21 cellular contexts compared by ENCODE assay signal in genomic region chr2:69203166-69203985, GRCh38.
DNase-seq lines count a peak whose midpoint lies in the region; ATAC-seq and TF ChIP-seq lines count a peak whose summit lies in the region.
"Had no signal": no experiment of that assay in that cellular context is flagged by ENCODE, and none has a peak within 500 bp of the region (broad histone marks: within the 10 kb centered on the region; RNA-seq: fewer than 3 reads in every experiment).

No MANE protein-coding gene starts in this region.

- in situ Hi-C loops in ACHN (cut with HindIII; ENCODE audit: low pct_ligation_motif_present, low pct_unique_long_range_greater_than_20kb, low sequenced_read_pairs), result no loop called here

- H3K4me2 ChIP-seq in hepatocyte, result no peak overlapping the region

- H4K20me1 ChIP-seq in hepatocyte (ENCODE audit: insufficient read depth, poor library complexity, severe bottlenecking), result no peaks in the 10 kb centered on the region

- H3K79me2 ChIP-seq in hepatocyte, result no peaks in the 10 kb centered on the region

- H3K4me1 ChIP-seq in SJCRH30, result peaks cover 36% of the 10 kb centered on the region
- peaks cover 0 to 43% (median 5%) of the 10 kb centered on the region in 12 donors for H3K4me1 ChIP-seq in heart left ventricle
- H3K4me1 ChIP-seq in sigmoid colon, result peaks cover 0 to 32% (median 14%) of the 10 kb centered on the region in 4 donors
- H3K4me1 ChIP-seq in hepatocyte (ENCODE audit: insufficient read depth), result peaks cover 13% of the 10 kb centered on the region

- ATAC-seq in heart left ventricle, result peak in 3 of 4 donors; percentile 33 to 70 (median 54)
- no peak for ATAC-seq in GM18873 (IDR thresholded peaks at IDR 0.05; ENCODE audit: low FRiP score, unreplicated experiment)
- ATAC-seq: activated CD8-positive, alpha-beta memory T cell treated with anti-CD3 and anti-CD28 coated beads, Interleukin-2, amount 10 ng/mL, durations not matched to agents 7 days and 5 days; naive thymus-derived CD4-positive, alpha-beta T cell; upper lobe of right lung had no signal

- 69 to 78% (median 74%) methylated on average over 4 of the region's 4 CpGs for WGBS in heart left ventricle, 4 donors
- WGBS in sigmoid colon, 2 donors, result 72% methylated on average over 4 of the region's 4 CpGs
- 90% methylated on average over 4 of the region's 4 CpGs for WGBS in hepatocyte (ENCODE audit: low lambda C conversion rate, missing lambda C conversion rate)

- intact Hi-C loops in heart left ventricle (cut with DNase I), result no loop called here
- intact Hi-C loops in sigmoid colon (cut with DNase I), result no loop called here

- H3K9me2 ChIP-seq in hepatocyte (replicated peaks; ENCODE audit: insufficient read depth), result no peaks in the 10 kb centered on the region

- H3K4me3 ChIP-seq in SJCRH30 (no peak overlapping the region), heart left ventricle (no peak overlapping the region), sigmoid colon (no peak overlapping the region), hepatocyte (no peak overlapping the region)
- H3K4me3 ChIP-seq: upper lobe of right lung had no signal

- no peak for TF ChIP-seq CTCF in heart left ventricle (IDR thresholded peaks at IDR 0.05)
- TF ChIP-seq CTCF in sigmoid colon (IDR thresholded peaks at IDR 0.05), result no peak
- no peak for TF ChIP-seq CTCF in hepatocyte (IDR thresholded peaks at IDR 0.05; ENCODE audit: poor library complexity)

- H3K9me3 ChIP-seq in SJCRH30 (replicated peaks) (no peaks in the 10 kb centered on the region), heart left ventricle (peaks cover 0 to 8% (median 0%) of the 10 kb centered on the region in 12 donors), sigmoid colon (no peaks in the 10 kb centered on the region), hepatocyte (ENCODE audit: low read depth) (no peaks in the 10 kb centered on the region)
- H3K9me3 ChIP-seq: upper lobe of right lung had no signal

- H3K27me3 ChIP-seq in SJCRH30, result no peaks in the 10 kb centered on the region
- no peaks in the 10 kb centered on the region for H3K27me3 ChIP-seq in heart left ventricle
- H3K27me3 ChIP-seq in sigmoid colon, result no peaks in the 10 kb centered on the region
- H3K27me3 ChIP-seq in hepatocyte, result no peaks in the 10 kb centered on the region
- H3K27me3 ChIP-seq: upper lobe of right lung had no signal

- peaks cover 35% of the 10 kb centered on the region for H3K36me3 ChIP-seq in SJCRH30
- peaks cover 0 to 3% (median 0%) of the 10 kb centered on the region in 9 donors for H3K36me3 ChIP-seq in heart left ventricle
- H3K36me3 ChIP-seq in sigmoid colon, result no peaks in the 10 kb centered on the region
- no peaks in the 10 kb centered on the region for H3K36me3 ChIP-seq in hepatocyte (replicated peaks; ENCODE audit: insufficient read depth, low read depth)
- H3K36me3 ChIP-seq: upper lobe of right lung had no signal

- TF ChIP-seq POLR2A in heart left ventricle (IDR thresholded peaks at IDR 0.05), result no peak
- no peak for TF ChIP-seq POLR2A in sigmoid colon (IDR thresholded peaks at IDR 0.05)

- DNase-seq in DMS53 treated with DMSO at 0.1 percent for 48 hours (lab: John Stamatoyannopoulos, UW; ENCODE audit: unreplicated experiment) (peak; percentile 11), SJCRH30 (peak; percentile 65 to 90), heart left ventricle (no peak), sigmoid colon (no peak), ACHN (no peak), A172 (ENCODE audit: low spot score) (no peak), hepatocyte (ENCODE audit: low spot score) (no peak)
- DNase-seq: activated CD4-positive, alpha-beta T cell treated with anti-CD3 and anti-CD28 coated beads for 48 hours; activated CD8-positive, alpha-beta memory T cell treated with anti-CD3 and anti-CD28 coated beads, Interleukin-2, amount 10 ng/mL, durations not matched to agents 7 days and 5 days; activated naive CD4-positive, alpha-beta T cell treated with anti-CD3 and anti-CD28 coated beads, Interleukin-2, amount 50 U/mL, for 16 hours; effector CD8-positive, alpha-beta T cell; erythroblast; GOT3; mesenchymal stem cell; naive thymus-derived CD4-positive, alpha-beta T cell; NCI-H1105 treated with DMSO at 0.1 percent for 48 hours; NCI-H774; stimulated activated CD8-positive, alpha-beta memory T cell treated with anti-CD3 and anti-CD28 coated beads, Interleukin-4, amount 100 ng/mL, for 48 hours; upper lobe of right lung had no signal

- peak overlapping the region; percentile 67 for H3K27ac ChIP-seq in SJCRH30
- peak overlapping the region in 7 of 12 donors; percentile 7 to 39 (median 22) for H3K27ac ChIP-seq in heart left ventricle
- peak overlapping the region in 3 of 4 donors; percentile 10 to 45 (median 22) for H3K27ac ChIP-seq in sigmoid colon
- no peak overlapping the region for H3K27ac ChIP-seq in hepatocyte
- H3K27ac ChIP-seq: C4-2B, upper lobe of right lung had no signal

- H2AFZ ChIP-seq in hepatocyte, result no peak overlapping the region

- no peak for TF ChIP-seq EP300 in sigmoid colon (IDR thresholded peaks at IDR 0.05)

Comparison
In these comparisons a context has a peak if more than half of its experiments do, and no peak if none do; other contexts are left out.
1. DNase-seq: peak in DMS53 treated with DMSO at 0.1 percent for 48 hours (single experiment) and SJCRH30 (2 of 2); none in heart left ventricle (0 of 5), sigmoid colon (single experiment), ACHN (single experiment), A172 (single experiment) and hepatocyte (single experiment).